Comparison of ENCODE assay signal across 16 cellular contexts in genomic region chr16:49470550-49470949, GRCh38.
"Had no signal": no experiment of that assay in that cellular context is flagged by ENCODE, and none has a peak within 500 bp of the region (broad histone marks: within the 10 kb centered on the region; RNA-seq: fewer than 3 reads in every experiment).

No MANE protein-coding gene starts in this region.

- H3K4me2 ChIP-seq: SK-N-SH had no signal

- H3K27me3 ChIP-seq: right lobe of liver had no signal

- H3K4me1 ChIP-seq: psoas muscle had no signal

- H3K9me3 Mint-ChIP-seq: activated CD8-positive, alpha-beta T cell treated with anti-CD3 and anti-CD28 coated beads for 36 hours; activated naive CD4-positive, alpha-beta T cell treated with anti-CD3 and anti-CD28 coated beads for 36 hours; activated naive CD8-positive, alpha-beta T cell treated with anti-CD3 and anti-CD28 coated beads, Interleukin-2, amount 50 U/mL, for 24 hours; activated T-helper 1 cell treated with anti-CD3 and anti-CD28 coated beads, Interleukin-12 subunit alpha, Interleukin-12 subunit beta, Interleukin-2, Interleukin-4 antibody, amounts not matched to agents 30 ng/mL and 10 ng/mL and 1 ng/mL, durations not matched to agents 14 hours and 24 hours and 36 hours; mesothelial cell of epicardium; nephron progenitor cell had no signal

- H3K27me3 Mint-ChIP-seq: activated CD8-positive, alpha-beta T cell treated with anti-CD3 and anti-CD28 coated beads for 36 hours; activated naive CD8-positive, alpha-beta T cell treated with anti-CD3 and anti-CD28 coated beads, Interleukin-2, amount 50 U/mL, for 24 hours had no signal

- H3K36me3 ChIP-seq: right lobe of liver, thoracic aorta had no signal

- H3K27ac ChIP-seq: psoas muscle, thoracic aorta, VCaP had no signal

- H3K27ac Mint-ChIP-seq: activated CD8-positive, alpha-beta T cell treated with anti-CD3 and anti-CD28 coated beads for 36 hours; activated naive CD4-positive, alpha-beta T cell treated with anti-CD3 and anti-CD28 coated beads for 36 hours; activated naive CD8-positive, alpha-beta T cell treated with anti-CD3 and anti-CD28 coated beads, Interleukin-2, amount 50 U/mL, for 24 hours; activated T-helper 1 cell treated with anti-CD3 and anti-CD28 coated beads, Interleukin-12 subunit alpha, Interleukin-12 subunit beta, Interleukin-2, Interleukin-4 antibody, amounts not matched to agents 30 ng/mL and 10 ng/mL and 1 ng/mL, durations not matched to agents 14 hours and 24 hours and 36 hours; mesothelial cell of epicardium; nephron progenitor cell had no signal

- H3K4me1 Mint-ChIP-seq: activated naive CD8-positive, alpha-beta T cell treated with anti-CD3 and anti-CD28 coated beads, Interleukin-2, amount 50 U/mL, for 24 hours; mesothelial cell of epicardium had no signal

- H3K4me3 Mint-ChIP-seq: activated CD8-positive, alpha-beta T cell treated with anti-CD3 and anti-CD28 coated beads for 36 hours; activated naive CD4-positive, alpha-beta T cell treated with anti-CD3 and anti-CD28 coated beads for 36 hours; activated naive CD8-positive, alpha-beta T cell treated with anti-CD3 and anti-CD28 coated beads, Interleukin-2, amount 50 U/mL, for 24 hours; activated T-helper 1 cell treated with anti-CD3 and anti-CD28 coated beads, Interleukin-12 subunit alpha, Interleukin-12 subunit beta, Interleukin-2, Interleukin-4 antibody, amounts not matched to agents 30 ng/mL and 10 ng/mL and 1 ng/mL, durations not matched to agents 14 hours and 24 hours and 36 hours; mesothelial cell of epicardium; nephron progenitor cell had no signal

- H3K4me3 ChIP-seq: psoas muscle, right lobe of liver, thoracic aorta had no signal

- ATAC-seq: activated CD8-positive, alpha-beta T cell treated with anti-CD3 and anti-CD28 coated beads for 36 hours; activated naive CD8-positive, alpha-beta T cell treated with anti-CD3 and anti-CD28 coated beads, Interleukin-2, amount 50 U/mL, for 24 hours; esophagus mucosa; psoas muscle had no signal

- H3K36me3 Mint-ChIP-seq: mesothelial cell of epicardium had no signal

- H3K9me3 ChIP-seq: psoas muscle, right lobe of liver, SK-N-SH, thoracic aorta had no signal

- H3K9ac ChIP-seq: SK-N-SH had no signal

- DNase-seq: activated CD4-positive, alpha-beta T cell treated with anti-CD3 and anti-CD28 coated beads for 4 hours; activated CD8-positive, alpha-beta T cell treated with anti-CD3 and anti-CD28 coated beads for 36 hours; activated naive CD4-positive, alpha-beta T cell treated with anti-CD3 and anti-CD28 coated beads for 36 hours; activated naive CD8-positive, alpha-beta T cell treated with anti-CD3 and anti-CD28 coated beads, Interleukin-2, amount 50 U/mL, for 24 hours; hypothalamus; nephron progenitor cell; occipital lobe; SK-N-SH; T-helper 1 cell had no signal
